ENCODE assay signal across 1 cellular context in the genomic region with DNA sequence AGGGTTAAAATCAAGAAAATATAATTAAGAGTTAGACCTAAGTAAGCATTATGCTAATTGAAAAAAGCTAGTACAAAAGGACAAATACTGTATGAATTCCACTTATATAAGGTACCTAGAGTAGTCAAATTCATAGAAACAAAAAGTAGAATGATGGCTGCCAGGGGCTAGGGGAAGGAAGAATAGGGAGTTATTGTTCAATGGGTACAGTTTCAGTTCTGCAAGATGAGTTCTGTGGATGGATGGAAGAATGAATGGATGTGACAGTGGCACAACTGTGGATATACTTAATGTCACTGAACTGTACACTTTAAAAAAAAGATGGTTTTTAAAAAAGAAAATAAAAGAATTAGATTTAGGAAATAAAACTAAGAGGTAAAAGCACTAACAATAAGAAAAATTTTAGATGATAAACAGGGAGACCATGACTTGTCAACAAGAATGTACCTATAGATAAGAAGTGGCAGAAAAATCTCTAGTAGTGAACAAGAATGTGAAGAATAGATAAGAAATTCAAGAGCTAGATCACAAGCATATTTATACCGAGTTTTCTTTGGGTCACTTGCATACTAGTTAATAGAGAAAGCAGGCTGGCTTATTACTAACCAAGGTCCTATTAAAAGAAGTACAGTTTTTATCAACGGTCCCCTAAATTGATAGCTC.
TF ChIP-seq lines count a peak whose summit lies in the region.

No MANE protein-coding gene starts in this region.

TF ChIP-seq in GM12878, 131 proteins besides CTCF, POLR2A, EP300 and RAD21:
- TF ChIP-seq, protein P1, sequence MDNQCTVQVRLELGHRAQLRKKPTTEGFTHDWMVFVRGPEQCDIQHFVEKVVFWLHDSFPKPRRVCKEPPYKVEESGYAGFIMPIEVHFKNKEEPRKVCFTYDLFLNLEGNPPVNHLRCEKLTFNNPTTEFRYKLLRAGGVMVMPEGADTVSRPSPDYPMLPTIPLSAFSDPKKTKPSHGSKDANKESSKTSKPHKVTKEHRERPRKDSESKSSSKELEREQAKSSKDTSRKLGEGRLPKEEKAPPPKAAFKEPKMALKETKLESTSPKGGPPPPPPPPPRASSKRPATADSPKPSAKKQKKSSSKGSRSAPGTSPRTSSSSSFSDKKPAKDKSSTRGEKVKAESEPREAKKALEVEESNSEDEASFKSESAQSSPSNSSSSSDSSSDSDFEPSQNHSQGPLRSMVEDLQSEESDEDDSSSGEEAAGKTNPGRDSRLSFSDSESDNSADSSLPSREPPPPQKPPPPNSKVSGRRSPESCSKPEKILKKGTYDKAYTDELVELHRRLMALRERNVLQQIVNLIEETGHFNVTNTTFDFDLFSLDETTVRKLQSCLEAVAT (IDR thresholded peaks at IDR 0.05) = no peak
- TF ChIP-seq SMC3 (IDR thresholded peaks at IDR 0.05; ENCODE audit: borderline replicate concordance, low read length) (no peak), SUZ12 (IDR thresholded peaks at IDR 0.05; ENCODE audit: unreplicated experiment) (no peak), SIN3A (IDR thresholded peaks at IDR 0.05; ENCODE audit: low read depth, low read length) (no peak)
- TF ChIP-seq, protein P2, sequence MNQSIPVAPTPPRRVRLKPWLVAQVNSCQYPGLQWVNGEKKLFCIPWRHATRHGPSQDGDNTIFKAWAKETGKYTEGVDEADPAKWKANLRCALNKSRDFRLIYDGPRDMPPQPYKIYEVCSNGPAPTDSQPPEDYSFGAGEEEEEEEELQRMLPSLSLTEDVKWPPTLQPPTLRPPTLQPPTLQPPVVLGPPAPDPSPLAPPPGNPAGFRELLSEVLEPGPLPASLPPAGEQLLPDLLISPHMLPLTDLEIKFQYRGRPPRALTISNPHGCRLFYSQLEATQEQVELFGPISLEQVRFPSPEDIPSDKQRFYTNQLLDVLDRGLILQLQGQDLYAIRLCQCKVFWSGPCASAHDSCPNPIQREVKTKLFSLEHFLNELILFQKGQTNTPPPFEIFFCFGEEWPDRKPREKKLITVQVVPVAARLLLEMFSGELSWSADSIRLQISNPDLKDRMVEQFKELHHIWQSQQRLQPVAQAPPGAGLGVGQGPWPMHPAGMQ (IDR thresholded peaks at IDR 0.05; ENCODE audit: borderline replicate concordance) = no peak
- TF ChIP-seq, protein P3, sequence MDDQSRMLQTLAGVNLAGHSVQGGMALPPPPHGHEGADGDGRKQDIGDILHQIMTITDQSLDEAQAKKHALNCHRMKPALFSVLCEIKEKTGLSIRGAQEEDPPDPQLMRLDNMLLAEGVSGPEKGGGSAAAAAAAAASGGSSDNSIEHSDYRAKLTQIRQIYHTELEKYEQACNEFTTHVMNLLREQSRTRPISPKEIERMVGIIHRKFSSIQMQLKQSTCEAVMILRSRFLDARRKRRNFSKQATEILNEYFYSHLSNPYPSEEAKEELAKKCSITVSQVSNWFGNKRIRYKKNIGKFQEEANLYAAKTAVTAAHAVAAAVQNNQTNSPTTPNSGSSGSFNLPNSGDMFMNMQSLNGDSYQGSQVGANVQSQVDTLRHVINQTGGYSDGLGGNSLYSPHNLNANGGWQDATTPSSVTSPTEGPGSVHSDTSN (IDR thresholded peaks at IDR 0.05; ENCODE audit: insufficient replicate concordance, low read depth, low read length) = no peak
